17 cellular contexts compared by ENCODE assay signal in genomic region chr1:218353656-218354055, GRCh38. TPM values are rescaled to one million over a fixed set of nuclear protein-coding genes. Genes with fewer than 3 reads are reported as not detected.
"Had no signal": no experiment of that assay in that cellular context is flagged by ENCODE, and none has a peak within 500 bp of the region (broad histone marks: within the 10 kb centered on the region; RNA-seq: fewer than 3 reads in every experiment).

No MANE protein-coding gene starts in this region.

- FAIRE-seq: kidney had no signal

- ATAC-seq: activated T-helper 17 cell treated with anti-CD3 and anti-CD28 coated beads, Interleukin-2, amount 50 U/mL, for 72 hours; esophagus mucosa; left ventricle myocardium superior; natural killer cell had no signal

- H3K36me3 Mint-ChIP-seq: activated naive CD4-positive, alpha-beta T cell treated with anti-CD3 and anti-CD28 coated beads, Interleukin-2, amount 10 ng/mL, durations not matched to agents 7 days and 5 days; memory B cell; natural killer cell had no signal

- H3K27me3 ChIP-seq: sigmoid colon, tibial artery, vagina had no signal

- H3K27me3 Mint-ChIP-seq: memory B cell had no signal

- H3K36me3 ChIP-seq: sigmoid colon, tibial artery, vagina had no signal

- H3K27ac ChIP-seq: coronary artery, tibial artery, vagina had no signal

- H3K27ac Mint-ChIP-seq: activated naive CD4-positive, alpha-beta T cell treated with anti-CD3 and anti-CD28 coated beads, Interleukin-2, amount 10 ng/mL, durations not matched to agents 7 days and 5 days; activated T-helper 17 cell treated with anti-CD3 and anti-CD28 coated beads, Interleukin-2, amount 50 U/mL, for 72 hours; memory B cell; natural killer cell had no signal

- H3K4me3 Mint-ChIP-seq: activated naive CD4-positive, alpha-beta T cell treated with anti-CD3 and anti-CD28 coated beads, Interleukin-2, amount 10 ng/mL, durations not matched to agents 7 days and 5 days; activated T-helper 17 cell treated with anti-CD3 and anti-CD28 coated beads, Interleukin-2, amount 50 U/mL, for 72 hours; memory B cell; natural killer cell had no signal

- H3K4me3 ChIP-seq: coronary artery, sigmoid colon, tibial artery, vagina had no signal

- DNase-seq: activated CD4-positive, CD25-positive, alpha-beta regulatory T cell treated with anti-CD3 and anti-CD28 coated beads, Interleukin-2, amount 50 U/mL, for 72 hours; activated naive CD4-positive, alpha-beta T cell treated with anti-CD3 and anti-CD28 coated beads, Interleukin-2, amount 10 ng/mL, durations not matched to agents 7 days and 5 days; caudate nucleus; glutamatergic neuron; hypothalamus; kidney; left ventricle myocardium superior; natural killer cell; sigmoid colon; stimulated activated CD4-positive, alpha-beta T cell treated with anti-CD3 and anti-CD28 coated beads, Interleukin-1b, Interleukin-23, amount 100 ng/mL, for 48 hours; tibial artery had no signal

- H3K9me3 ChIP-seq: sigmoid colon, tibial artery, vagina had no signal

- H3K9me3 Mint-ChIP-seq: activated naive CD4-positive, alpha-beta T cell treated with anti-CD3 and anti-CD28 coated beads, Interleukin-2, amount 10 ng/mL, durations not matched to agents 7 days and 5 days; activated T-helper 17 cell treated with anti-CD3 and anti-CD28 coated beads, Interleukin-2, amount 50 U/mL, for 72 hours; memory B cell; natural killer cell had no signal

RNA-seq across cellular contexts. Expression of gene TGFB2, which starts 8.5 kb away (rescaled TPM):
- total RNA-seq: activated CD8-positive, alpha-beta memory T cell treated with anti-CD3 and anti-CD28 coated beads for 36 hours; activated T-helper 17 cell treated with anti-CD3 and anti-CD28 coated beads, Interleukin-2, amount 50 U/mL, for 72 hours had no signal
